ENCODE assay signal across 25 cellular contexts in genomic region chr12:128859311-128859710, GRCh38. TPM values are rescaled to one million over a fixed set of nuclear protein-coding genes. Genes with fewer than 3 reads are reported as not detected.
DNase-seq lines count a peak whose midpoint lies in the region; ATAC-seq, FAIRE-seq and TF ChIP-seq lines count a peak whose summit lies in the region.
"Had no signal": no experiment of that assay in that cellular context is flagged by ENCODE, and none has a peak within 500 bp of the region (broad histone marks: within the 10 kb centered on the region; RNA-seq: fewer than 3 reads in every experiment).

No MANE protein-coding gene starts in this region.

- in situ Hi-C loops in HepG2 (cut with HindIII; ENCODE audit: extremely low pct_ligation_motif_present, low pct_unique_long_range_greater_than_20kb), result no loop called here

- no peak for TF ChIP-seq POLR2A in HepG2 (IDR thresholded peaks at IDR 0.05; ENCODE audit: insufficient read depth in 1 of 2, low read depth in 2 of 2, low read length in 2 of 2)
- TF ChIP-seq POLR2A in right lobe of liver (IDR thresholded peaks at IDR 0.05), result no peak

- DNase-seq in HepG2 (ENCODE audit: low spot score), result no peak
- DNase-seq in right lobe of liver, result no peak
- no peak for DNase-seq in effector memory CD8-positive, alpha-beta T cell
- DNase-seq: Calu3; CD4-positive, alpha-beta T cell; CD8-positive, alpha-beta memory T cell; DND-41; H9 had no signal

- H3K27me3 Mint-ChIP-seq in effector memory CD8-positive, alpha-beta T cell, result peaks cover 7 to 50% of the 10 kb centered on the region in 2 donors

- H3K9me3 Mint-ChIP-seq in effector memory CD8-positive, alpha-beta T cell, result no peaks in the 10 kb centered on the region
- H3K9me3 Mint-ChIP-seq: CD4-positive, alpha-beta T cell; CD8-positive, alpha-beta memory T cell had no signal

- no peaks in the 10 kb centered on the region for H3K36me3 ChIP-seq in liver (ENCODE audit: control insufficient read depth in 4 of 4, insufficient read depth in 3 of 4, low read depth in 1 of 4, low read length in 3 of 4)
- H3K36me3 ChIP-seq in HepG2 (replicated peaks in 1 of 2; ENCODE audit: control insufficient read depth in 1 of 2, insufficient read depth in 2 of 2, low read length in 2 of 2), result no peaks in the 10 kb centered on the region
- H3K36me3 ChIP-seq in right lobe of liver, result no peaks in the 10 kb centered on the region
- H3K36me3 ChIP-seq in neutrophil, result peaks cover 44% of the 10 kb centered on the region

- POLR2A ChIA-PET in HepG2 (lab: Yijun Ruan, JAX), result no interaction called here

- H3K27ac Mint-ChIP-seq in effector memory CD8-positive, alpha-beta T cell, result no peak overlapping the region
- H3K27ac Mint-ChIP-seq: B cell; CD4-positive, alpha-beta T cell; GM23338 had no signal

- FAIRE-seq in HepG2 (lab: Jason Lieb, UNC), result no peak
- FAIRE-seq: A204.1, G401.6, GM12892, GM18507 had no signal

- ATAC-seq in HepG2 (no peak), right lobe of liver (no peak), HG03469 (IDR thresholded peaks at IDR 0.05; ENCODE audit: unreplicated experiment) (no peak), GM18502 (IDR thresholded peaks at IDR 0.05; ENCODE audit: poor library complexity, unreplicated experiment) (no peak), GM18498 (IDR thresholded peaks at IDR 0.05; ENCODE audit: unreplicated experiment) (no peak)
- no peak for ATAC-seq in effector memory CD8-positive, alpha-beta T cell (replicated peaks)
- ATAC-seq: GM23338, HCT116 had no signal

- H2AFZ ChIP-seq in HepG2 (ENCODE audit: low read length), result no peak overlapping the region
- H2AFZ ChIP-seq: GM23338 had no signal

- TF ChIP-seq EP300 in HepG2 (IDR thresholded peaks at IDR 0.05; ENCODE audit: low read depth in 2 of 2, low read length in 2 of 2) (no peak), HepG2 (CRISPR knock-in tag; IDR thresholded peaks at IDR 0.05; ENCODE audit: borderline replicate concordance) (no peak)

- no peak overlapping the region for H3K4me3 Mint-ChIP-seq in effector memory CD8-positive, alpha-beta T cell
- H3K4me3 Mint-ChIP-seq: B cell; CD4-positive, alpha-beta T cell; CD8-positive, alpha-beta memory T cell; GM23338; H9 had no signal

- H3K4me1 ChIP-seq in liver (ENCODE audit: control insufficient read depth in 4 of 4, insufficient read depth in 4 of 4, low read length in 3 of 4) (peaks cover under 1 to 36% (median 9%) of the 10 kb centered on the region in 4 donors), HepG2 (ENCODE audit: insufficient read depth, low read length) (peaks cover 36% of the 10 kb centered on the region), right lobe of liver (peaks cover 0 to 45% (median 15%) of the 10 kb centered on the region in 4 donors), neutrophil (ENCODE audit: control insufficient read depth in 1 of 2, insufficient read depth in 1 of 2, low read depth in 1 of 2, low read length in 1 of 2) (peaks cover 77 to 89% of the 10 kb centered on the region in 2 experiments)

- H3K4me2 ChIP-seq in HepG2 (ENCODE audit: low read depth, low read length), result no peak overlapping the region
- H3K4me2 ChIP-seq: BLaER1, GM23338 had no signal

- H4K20me1 ChIP-seq in HepG2 (ENCODE audit: insufficient read depth, low read length), result no peaks in the 10 kb centered on the region

- TF ChIP-seq CTCF in liver (IDR thresholded peaks at IDR 0.05; ENCODE audit: low read depth, low read length, missing input control) (no peak), HepG2 (CRISPR knock-in tag; IDR thresholded peaks at IDR 0.05) (no peak), right lobe of liver (IDR thresholded peaks at IDR 0.05) (no peak), neutrophil (IDR thresholded peaks at IDR 0.05) (no peak)

- H3K36me3 Mint-ChIP-seq in effector memory CD8-positive, alpha-beta T cell (ENCODE audit: insufficient read depth), result no peaks in the 10 kb centered on the region

- H3K9me3 ChIP-seq in liver (ENCODE audit: control insufficient read depth in 4 of 4, low read length in 3 of 4) (no peaks in the 10 kb centered on the region), HepG2 (ENCODE audit: low read length) (no peaks in the 10 kb centered on the region), right lobe of liver (no peaks in the 10 kb centered on the region), neutrophil (no peaks in the 10 kb centered on the region)

- H3K9ac ChIP-seq in liver (ENCODE audit: low read depth in 1 of 2, low read length in 2 of 2) (peak overlapping the region in 1 of 2 donors; percentile 7), HepG2 (ENCODE audit: insufficient read depth, low read depth, low read length) (no peak overlapping the region)
- H3K9ac ChIP-seq: BLaER1 had no signal

- H3K4me3 ChIP-seq in liver (ENCODE audit: low read depth in 1 of 3, low read length in 3 of 3) (no peak overlapping the region), HepG2 (replicated peaks in 1 of 3; ENCODE audit: insufficient read depth in 1 of 3, low read depth in 2 of 3, low read length in 3 of 3) (no peak overlapping the region), right lobe of liver (no peak overlapping the region), neutrophil (ENCODE audit: low read depth in 1 of 2, low read length in 1 of 2) (no peak overlapping the region)
- H3K4me3 ChIP-seq: BLaER1, GM23338 had no signal

- TF ChIP-seq RAD21 in liver (IDR thresholded peaks at IDR 0.05) (no peak), HepG2 (CRISPR knock-in tag; IDR thresholded peaks at IDR 0.05) (no peak)

- H3K27me3 ChIP-seq in liver (ENCODE audit: control insufficient read depth in 4 of 4, insufficient read depth in 4 of 4, low read length in 3 of 4) (no peaks in the 10 kb centered on the region), HepG2 (ENCODE audit: control insufficient read depth in 1 of 2, insufficient read depth in 2 of 2, low read length in 2 of 2) (peaks cover 0 to 7% of the 10 kb centered on the region in 2 experiments; a peak in 2 of 5 replicates), right lobe of liver (no peaks in the 10 kb centered on the region), neutrophil (no peaks in the 10 kb centered on the region)
- H3K27me3 ChIP-seq: BLaER1 had no signal

- whole genome bisulfite sequencing in liver, result 90% methylated on average over 9 of the region's 9 CpGs
- WGBS in HepG2 (ENCODE audit: low lambda C conversion rate), result 80% methylated on average over 9 of the region's 9 CpGs
- 85% methylated on average over 4 of the region's 9 CpGs for WGBS in right lobe of liver (ENCODE audit: insufficient coverage, low coverage, low lambda C conversion rate, missing lambda C conversion rate)

- H3K27ac ChIP-seq in liver (ENCODE audit: low read depth in 1 of 2, low read length in 2 of 2), result peak overlapping the region; percentile 91 to 92
- H3K27ac ChIP-seq in HepG2 (ENCODE audit: extremely low read length, insufficient read depth, low read length), result no peak overlapping the region
- H3K27ac ChIP-seq in right lobe of liver, result peak overlapping the region in 2 of 3 donors; percentile 95 to 97
- H3K27ac ChIP-seq in neutrophil, result peak overlapping the region; percentile 98
- H3K27ac ChIP-seq: 22Rv1, BLaER1, C4-2B had no signal

- intact Hi-C loops in HepG2 (cut with micrococcal nuclease; ENCODE audit: unreplicated experiment) (no loop called here), right lobe of liver (cut with DNase I) (no loop called here)

- CTCF ChIA-PET in HepG2 (lab: Yijun Ruan, JAX; ENCODE audit: low intra/inter-chr PET ratio, low total read pairs), result no interaction called here

- BruUV-seq in HepG2 (replicated peaks; lab: Mats Ljungman, UMichigan), result no TSS peak

- H3K79me2 ChIP-seq in HepG2 (ENCODE audit: insufficient read depth, low read length), result no peaks in the 10 kb centered on the region

- peaks cover 0 to 1% of the 10 kb centered on the region in 2 donors for H3K4me1 Mint-ChIP-seq in effector memory CD8-positive, alpha-beta T cell (ENCODE audit: low read depth in 2 of 2)
- H3K4me1 Mint-ChIP-seq: CD8-positive, alpha-beta memory T cell had no signal

RNA-seq across cellular contexts. Expression of gene GLT1D1, which starts 6.0 kb away (rescaled TPM):
- total RNA-seq in liver (10 to 100 TPM; 13.1 to 17.7 TPM), HepG2 (2016; rRNA removed; fragmentation: Illumina TruSeq; extraction: Trizol) (0.09 TPM in 1 of 2 replicates, not detected in the other), right lobe of liver (10 to 100 TPM; 14.9 to 21.9 (median 20.2) TPM)
- polyA plus RNA-seq in liver (10 to 100 TPM; 10.4 to 14.6 TPM), HepG2 (2011; rRNA removed) (0.17 and 0.24 TPM in 2 replicates)
- not detected in 2 replicates for total RNA-seq in HepG2 (2016; cell fraction: cytosol; rRNA removed; fragmentation: Illumina TruSeq; extraction: Trizol; ENCODE audit: low read depth)
- total RNA-seq in HepG2 (2016; cell fraction: insoluble cytoplasmic fraction; rRNA removed; fragmentation: Illumina TruSeq; extraction: Trizol), result not detected in 2 replicates
- total RNA-seq in HepG2 (2016; cell fraction: membrane; rRNA removed; fragmentation: Illumina TruSeq; extraction: Trizol), result not detected in 2 replicates
- not detected in 2 replicates for total RNA-seq in HepG2 (2016; cell fraction: nucleus; rRNA removed; fragmentation: Illumina TruSeq; extraction: Trizol)
- 0.12 and 0.24 TPM in 2 replicates for polyA plus RNA-seq in HepG2 (2011; cell fraction: cytosol; rRNA removed)
- 0.10 TPM in 1 of 2 replicates, not detected in the other for polyA plus RNA-seq in HepG2 (2011; cell fraction: nucleus; rRNA removed)
- 0.20 and 0.48 TPM in 2 replicates for polyA plus RNA-seq in HepG2 (2012)
- polyA plus RNA-seq in HepG2 (2016; cell fraction: cytosol; fragmentation: Illumina TruSeq; extraction: Trizol; ENCODE audit: low read depth), result 0.06 TPM in 1 of 2 replicates, not detected in the other
- polyA plus RNA-seq in HepG2 (2016; cell fraction: insoluble cytoplasmic fraction; fragmentation: Illumina TruSeq; extraction: Trizol; ENCODE audit: low read depth), result 0.11 TPM in 1 of 2 replicates, not detected in the other
- 0.06 and 0.15 TPM in 2 replicates for polyA plus RNA-seq in HepG2 (2016; cell fraction: membrane; fragmentation: Illumina TruSeq; extraction: Trizol; ENCODE audit: low read depth)
- polyA plus RNA-seq in HepG2 (2016; cell fraction: nucleus; fragmentation: Illumina TruSeq; extraction: Trizol; ENCODE audit: insufficient read depth, low read depth), result not detected in 2 replicates
- 0.04 and 0.07 TPM in 2 replicates for polyA minus RNA-seq in HepG2 (2011; rRNA and poly(A)+ RNA removed; ENCODE audit: low replicate concordance)
- not detected in 2 replicates for polyA minus RNA-seq in HepG2 (2011; cell fraction: cytosol; rRNA and poly(A)+ RNA removed)
- polyA minus RNA-seq in HepG2 (2011; cell fraction: nucleus; rRNA and poly(A)+ RNA removed), result 0.12 TPM in 1 of 2 replicates, not detected in the other
- total RNA-seq: Calu3, H4 had no signal
- polyA plus RNA-seq: AG04450 had no signal

RNA-seq across cellular contexts. Expression of gene SLC15A4, which starts 35.6 kb away (rescaled TPM):
- total RNA-seq in liver, result 10 to 100 TPM; 20.2 to 25.3 TPM
- 1 to 10 TPM; 7.3 to 9.6 TPM for polyA plus RNA-seq in liver
- 8.2 and 17.3 TPM in 2 replicates for total RNA-seq in HepG2 (2016; rRNA removed; fragmentation: Illumina TruSeq; extraction: Trizol)
- total RNA-seq in HepG2 (2016; cell fraction: cytosol; rRNA removed; fragmentation: Illumina TruSeq; extraction: Trizol; ENCODE audit: low read depth), result 21.9 and 22.2 TPM in 2 replicates
- total RNA-seq in HepG2 (2016; cell fraction: insoluble cytoplasmic fraction; rRNA removed; fragmentation: Illumina TruSeq; extraction: Trizol), result 8.5 and 19.3 TPM in 2 replicates
- total RNA-seq in HepG2 (2016; cell fraction: membrane; rRNA removed; fragmentation: Illumina TruSeq; extraction: Trizol), result 11.6 and 11.8 TPM in 2 replicates
- total RNA-seq in HepG2 (2016; cell fraction: nucleus; rRNA removed; fragmentation: Illumina TruSeq; extraction: Trizol), result 26.9 and 28.3 TPM in 2 replicates
- 22.7 and 25.8 TPM in 2 replicates for polyA plus RNA-seq in HepG2 (2011; rRNA removed)
- 15.4 and 23.5 TPM in 2 replicates for polyA plus RNA-seq in HepG2 (2011; cell fraction: cytosol; rRNA removed)
- polyA plus RNA-seq in HepG2 (2011; cell fraction: nucleus; rRNA removed), result 21.1 and 23.8 TPM in 2 replicates
- 13.2 and 17.3 TPM in 2 replicates for polyA plus RNA-seq in HepG2 (2012)
- 2.0 and 2.3 TPM in 2 replicates for polyA plus RNA-seq in HepG2 (2016; cell fraction: cytosol; fragmentation: Illumina TruSeq; extraction: Trizol; ENCODE audit: low read depth)
- polyA plus RNA-seq in HepG2 (2016; cell fraction: insoluble cytoplasmic fraction; fragmentation: Illumina TruSeq; extraction: Trizol; ENCODE audit: low read depth), result 6.8 and 7.6 TPM in 2 replicates
- polyA plus RNA-seq in HepG2 (2016; cell fraction: membrane; fragmentation: Illumina TruSeq; extraction: Trizol; ENCODE audit: low read depth), result 3.5 and 4.1 TPM in 2 replicates
- polyA plus RNA-seq in HepG2 (2016; cell fraction: nucleus; fragmentation: Illumina TruSeq; extraction: Trizol; ENCODE audit: insufficient read depth, low read depth), result 28.4 and 32.6 TPM in 2 replicates
- 47.4 and 97.4 TPM in 2 replicates for polyA minus RNA-seq in HepG2 (2011; rRNA and poly(A)+ RNA removed; ENCODE audit: low replicate concordance)
- polyA minus RNA-seq in HepG2 (2011; cell fraction: cytosol; rRNA and poly(A)+ RNA removed), result 23.1 and 28.7 TPM in 2 replicates
- polyA minus RNA-seq in HepG2 (2011; cell fraction: nucleus; rRNA and poly(A)+ RNA removed), result 45.4 and 58.3 TPM in 2 replicates
- total RNA-seq in right lobe of liver, result 10 to 100 TPM; 10.7 to 49.2 (median 25.5) TPM

Comparison
In these comparisons a context has a peak if more than half of its experiments do, and no peak if none do; other contexts are left out.
1. RNA of gene GLT1D1, which starts 6.0 kb away (total RNA-seq): 14.9 to 21.9 TPM in right lobe of liver and 13.1 to 17.7 TPM in liver; 0.09 TPM in HepG2; every median in the first group is over 10 times any median in the second.